In genomic region chr7:468681-469590, GRCh38 we compare ENCODE assay signal across 11 cellular contexts. TPM values are rescaled to one million over a fixed set of nuclear protein-coding genes. Genes with fewer than 3 reads are reported as not detected.
A peak's percentile ranks its signal among the peaks of the same experiment; 100 is the strongest.
DNase-seq lines count a peak whose midpoint lies in the region; ATAC-seq, FAIRE-seq and TF ChIP-seq lines count a peak whose summit lies in the region.
"Had no signal": no experiment of that assay in that cellular context is flagged by ENCODE, and none has a peak within 500 bp of the region (broad histone marks: within the 10 kb centered on the region; RNA-seq: fewer than 3 reads in every experiment).

No MANE protein-coding gene starts in this region.

- POLR2A ChIA-PET in CD4-positive, alpha-beta memory T cell (lab: Charles Lee; ENCODE audit: partially characterized antibody), result interaction anchor here (0.9 kb wide), 1 partner anchor 118 kb away, joined by 3 read pairs; no protein-coding TSS in a partner anchor

- H3K9me3 ChIP-seq in astrocyte (ENCODE audit: insufficient read depth, low read depth, low read length), result peaks cover 3% of the 10 kb centered on the region
- H3K9me3 ChIP-seq in mucosa of descending colon, result no peaks in the 10 kb centered on the region
- no peaks in the 10 kb centered on the region for H3K9me3 ChIP-seq in CD4-positive, alpha-beta memory T cell (ENCODE audit: control insufficient read depth in 1 of 2, low read length in 2 of 2)

- H3K79me2 ChIP-seq in astrocyte (ENCODE audit: insufficient read depth, low read length), result no peaks in the 10 kb centered on the region

- TF ChIP-seq CTCF in HFFc6 (IDR thresholded peaks at IDR 0.05), result no peak
- no peak for TF ChIP-seq CTCF in astrocyte (IDR thresholded peaks at IDR 0.05; ENCODE audit: insufficient read depth, low read depth, low read length)
- no peak for TF ChIP-seq CTCF in mucosa of descending colon (IDR thresholded peaks at IDR 0.05)

- peak overlapping the region; percentile 70 for H3K27ac Mint-ChIP-seq in HFFc6
- H3K27ac Mint-ChIP-seq in astrocyte (ENCODE audit: unreplicated experiment), result no peak overlapping the region
- H3K27ac Mint-ChIP-seq in CD4-positive, alpha-beta memory T cell, result peak overlapping the region in 1 of 7 donors; percentile 8

- peak overlapping the region; percentile 33 for H3K27ac ChIP-seq in astrocyte (ENCODE audit: low read depth, low read length)
- H3K27ac ChIP-seq in CD4-positive, alpha-beta memory T cell (ENCODE audit: low read depth, low read length), result no peak overlapping the region
- H3K27ac ChIP-seq: foreskin keratinocyte had no signal

- peak; percentile 66 for DNase-seq in A172 (ENCODE audit: low spot score)
- DNase-seq in HFFc6, result peak; percentile 38
- DNase-seq in astrocyte (ENCODE audit: low read depth), result peak; percentile 55
- peak in 2 of 3 donors; percentile 5 to 20 for DNase-seq in mucosa of descending colon
- DNase-seq in CD4-positive, alpha-beta memory T cell, result no peak
- DNase-seq in central memory CD4-positive, alpha-beta T cell, result no peak
- no peak for DNase-seq in amygdala (lab: John Stamatoyannopoulos, UW)
- no peak for DNase-seq in activated T-cell treated with anti-CD3 and anti-CD28 coated beads, Interleukin-2, amount 50 U/mL, for 1 hour
- DNase-seq: foreskin keratinocyte, NCI-H345, T-helper 9 cell had no signal

- no peaks in the 10 kb centered on the region for H3K36me3 ChIP-seq in astrocyte (ENCODE audit: insufficient read depth, low read length)
- H3K36me3 ChIP-seq in mucosa of descending colon (ENCODE audit: low read depth), result no peaks in the 10 kb centered on the region
- H3K36me3 ChIP-seq in CD4-positive, alpha-beta memory T cell (ENCODE audit: insufficient read depth, low read length), result no peaks in the 10 kb centered on the region

- H3K4me3 Mint-ChIP-seq in HFFc6, result peak overlapping the region; percentile 4; the same call in 1 of the 2 replicates
- no peak overlapping the region for H3K4me3 Mint-ChIP-seq in astrocyte (ENCODE audit: unreplicated experiment)
- H3K4me3 Mint-ChIP-seq in CD4-positive, alpha-beta memory T cell, result no peak overlapping the region

- H3K4me1 Mint-ChIP-seq in HFFc6 (ENCODE audit: low read depth) (peaks cover 20% of the 10 kb centered on the region), astrocyte (ENCODE audit: low read depth, unreplicated experiment) (peaks cover 14% of the 10 kb centered on the region)
- peaks cover 0 to 2% (median under 1%) of the 10 kb centered on the region in 4 donors for H3K4me1 Mint-ChIP-seq in CD4-positive, alpha-beta memory T cell

- H3K9me3 Mint-ChIP-seq in HFFc6, result peaks cover 15% of the 10 kb centered on the region
- H3K9me3 Mint-ChIP-seq in astrocyte (ENCODE audit: unreplicated experiment), result peaks cover 18% of the 10 kb centered on the region
- H3K9me3 Mint-ChIP-seq in CD4-positive, alpha-beta memory T cell, result peaks cover 0 to 7% (median 3%) of the 10 kb centered on the region in 8 donors

- FAIRE-seq in astrocyte (lab: Jason Lieb, UNC), result no peak

- no peaks in the 10 kb centered on the region for H3K27me3 ChIP-seq in astrocyte (ENCODE audit: insufficient read depth, low read length)
- no peaks in the 10 kb centered on the region for H3K27me3 ChIP-seq in CD4-positive, alpha-beta memory T cell (ENCODE audit: insufficient read depth, low read length)

- intact Hi-C loops in mucosa of descending colon (cut with DNase I, micrococcal nuclease), result no loop called here
- intact Hi-C loops in CD4-positive, alpha-beta memory T cell (cut with micrococcal nuclease), result no loop called here

- H4K20me1 ChIP-seq in astrocyte (ENCODE audit: insufficient read depth, low read length), result no peaks in the 10 kb centered on the region

- H3K36me3 Mint-ChIP-seq in HFFc6 (ENCODE audit: low read depth), result peaks cover 6% of the 10 kb centered on the region
- H3K36me3 Mint-ChIP-seq in astrocyte (ENCODE audit: low read depth, unreplicated experiment), result peaks cover 2% of the 10 kb centered on the region
- no peaks in the 10 kb centered on the region for H3K36me3 Mint-ChIP-seq in CD4-positive, alpha-beta memory T cell

- H3K4me2 ChIP-seq in astrocyte (ENCODE audit: low read length), result peak overlapping the region; percentile 32

- H3K4me1 ChIP-seq in astrocyte (ENCODE audit: insufficient read depth, low read length) (peaks cover 25% of the 10 kb centered on the region), mucosa of descending colon (ENCODE audit: low read depth) (no peaks in the 10 kb centered on the region)
- H3K4me1 ChIP-seq in CD4-positive, alpha-beta memory T cell (ENCODE audit: insufficient read depth, low read length), result no peaks in the 10 kb centered on the region

- H2AFZ ChIP-seq in astrocyte (ENCODE audit: low read depth, low read length), result no peak overlapping the region

- H3K27me3 Mint-ChIP-seq in HFFc6 (ENCODE audit: insufficient read depth), result peaks cover 12% of the 10 kb centered on the region
- peaks cover 6% of the 10 kb centered on the region for H3K27me3 Mint-ChIP-seq in astrocyte (ENCODE audit: low read depth, unreplicated experiment)
- H3K27me3 Mint-ChIP-seq in CD4-positive, alpha-beta memory T cell, result peaks cover 0 to 2% of the 10 kb centered on the region in 2 donors

- ATAC-seq in mucosa of descending colon, result no peak
- ATAC-seq: foreskin keratinocyte had no signal

- H3K4me3 ChIP-seq in astrocyte (ENCODE audit: insufficient read depth, low read depth, low read length), result no peak overlapping the region
- H3K4me3 ChIP-seq in mucosa of descending colon, result no peak overlapping the region
- no peak overlapping the region for H3K4me3 ChIP-seq in CD4-positive, alpha-beta memory T cell (ENCODE audit: low read length in 2 of 2)

- CTCF ChIA-PET in CD4-positive, alpha-beta memory T cell (lab: Charles Lee; ENCODE audit: partially characterized antibody), result no interaction called here

- H3K9ac ChIP-seq in astrocyte (ENCODE audit: low read length), result no peak overlapping the region

RNA-seq across cellular contexts. Expression of gene PDGFA, which starts 50.7 kb away (rescaled TPM):
- total RNA-seq in A172 (2014; rRNA removed; shearing (Covaris generic)), result 39.2 and 39.9 TPM in 2 replicates
- 1 to 10 TPM; 7.1 to 8.7 (median 7.8) TPM for total RNA-seq in HFFc6 (2021; fragmentation: NEBNext Ultra II Directional; extraction: Animal tissue kit (Norgen Biotek cat#: 25700))
- 47.1 and 52.9 TPM in 2 replicates for total RNA-seq in astrocyte
- total RNA-seq in mucosa of descending colon, result 10 to 100 TPM; 52.7 to 63.0 (median 57.5) TPM
- under 1 TPM in 1 of 2 experiments, not detected in 1; 0.20 TPM for total RNA-seq in CD4-positive, alpha-beta memory T cell
- not detected for polyA plus RNA-seq in CD4-positive, alpha-beta memory T cell

Comparison
In these comparisons a context has a peak if more than half of its experiments do, and no peak if none do; other contexts are left out.
1. DNase-seq: peak in A172 (single experiment), HFFc6 (single experiment), astrocyte (single experiment) and mucosa of descending colon (2 of 3); none in CD4-positive, alpha-beta memory T cell (0 of 5), central memory CD4-positive, alpha-beta T cell (single experiment), amygdala (0 of 56) and activated T-cell treated with anti-CD3 and anti-CD28 coated beads, Interleukin-2, amount 50 U/mL, for 1 hour (single experiment).
2. RNA of gene PDGFA, which starts 50.7 kb away (total RNA-seq): 52.7 to 63.0 TPM in mucosa of descending colon, 47.1 to 52.9 TPM in astrocyte, 39.2 to 39.9 TPM in A172 and 7.1 to 8.7 TPM in HFFc6; 0.20 TPM in CD4-positive, alpha-beta memory T cell; every median in the first group is over 4 times any median in the second.